ENCODE assay signal across 21 cellular contexts in the genomic region with DNA sequence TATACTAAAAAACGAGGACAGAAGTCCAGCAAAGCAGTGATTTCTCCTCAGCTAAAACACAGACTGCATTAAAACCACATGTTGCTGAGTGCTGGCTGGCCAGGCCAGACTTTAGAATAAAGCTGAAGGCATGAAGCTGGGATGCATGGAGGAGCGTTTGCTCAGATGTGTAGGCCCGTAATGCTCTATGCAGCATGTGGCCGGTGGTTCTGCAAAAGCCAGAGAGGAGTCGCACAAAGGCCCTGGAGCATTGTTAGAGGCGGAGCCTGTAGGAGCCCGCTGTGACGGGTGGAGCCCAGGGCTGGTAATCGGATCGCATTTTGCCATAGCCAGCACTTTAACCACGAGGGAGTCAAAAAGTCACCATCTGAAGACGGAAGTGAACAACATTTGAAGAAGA.
A peak's percentile ranks its signal among the peaks of the same experiment; 100 is the strongest.
DNase-seq lines count a peak whose midpoint lies in the region; ATAC-seq and TF ChIP-seq lines count a peak whose summit lies in the region.
"Had no signal": no experiment of that assay in that cellular context is flagged by ENCODE, and none has a peak within 500 bp of the region (broad histone marks: within the 10 kb centered on the region; RNA-seq: fewer than 3 reads in every experiment).

No MANE protein-coding gene starts in this region.

- intact Hi-C loops in vagina (cut with DNase I): no loop called here
- intact Hi-C loops in CD4-positive, alpha-beta T cell (cut with DNase I, micrococcal nuclease): no loop called here

- H3K9me3 ChIP-seq in endodermal cell (ENCODE audit: control insufficient read depth, low read length) (no peaks in the 10 kb centered on the region), vagina (no peaks in the 10 kb centered on the region)
- no peaks in the 10 kb centered on the region for H3K9me3 ChIP-seq in CD4-positive, alpha-beta T cell (ENCODE audit: control insufficient read depth, low read length)
- H3K9me3 ChIP-seq: body of pancreas, upper lobe of right lung had no signal

- no peaks in the 10 kb centered on the region for H3K9me3 Mint-ChIP-seq in endodermal cell
- H3K9me3 Mint-ChIP-seq in stimulated activated memory B cell treated with anti-CD40 and anti-IgM and Interleukin-4, amounts not matched to agents 10 μg/mL and 1 μg/mL and 100 μg/mL, for 72 hours: peaks cover 6% of the 10 kb centered on the region
- no peaks in the 10 kb centered on the region for H3K9me3 Mint-ChIP-seq in CD4-positive, alpha-beta T cell
- H3K9me3 Mint-ChIP-seq: memory B cell; natural killer cell treated with Interleukin-12 subunit alpha and Interleukin-12 subunit beta and Interleukin-15 and Interleukin-18, amount 100 ng/mL, for 72 hours had no signal

- TF ChIP-seq POLR2A in vagina (IDR thresholded peaks at IDR 0.05): no peak

- no peaks in the 10 kb centered on the region for H3K4me1 ChIP-seq in endodermal cell (ENCODE audit: control insufficient read depth, insufficient read depth, low read length)
- peaks cover 4% of the 10 kb centered on the region for H3K4me1 ChIP-seq in vagina

- no peak overlapping the region for H3K27ac Mint-ChIP-seq in endodermal cell
- no peak overlapping the region for H3K27ac Mint-ChIP-seq in stimulated activated memory B cell treated with anti-CD40 and anti-IgM and Interleukin-4, amounts not matched to agents 10 μg/mL and 1 μg/mL and 100 μg/mL, for 72 hours
- no peak overlapping the region for H3K27ac Mint-ChIP-seq in CD4-positive, alpha-beta T cell
- H3K27ac Mint-ChIP-seq: activated naive CD8-positive, alpha-beta T cell; CD14-positive monocyte; memory B cell; natural killer cell treated with Interleukin-12 subunit alpha and Interleukin-12 subunit beta and Interleukin-15 and Interleukin-18, amount 100 ng/mL, for 72 hours had no signal

- H3K4me3 ChIP-seq in endodermal cell (ENCODE audit: low read length) (no peak overlapping the region), vagina (no peak overlapping the region)
- H3K4me3 ChIP-seq: body of pancreas, upper lobe of right lung had no signal

- H3K4me1 Mint-ChIP-seq in endodermal cell: no peaks in the 10 kb centered on the region
- no peaks in the 10 kb centered on the region for H3K4me1 Mint-ChIP-seq in stimulated activated memory B cell treated with anti-CD40 and anti-IgM and Interleukin-4, amounts not matched to agents 10 μg/mL and 1 μg/mL and 100 μg/mL, for 72 hours
- no peaks in the 10 kb centered on the region for H3K4me1 Mint-ChIP-seq in CD4-positive, alpha-beta T cell (ENCODE audit: low read depth)
- H3K4me1 Mint-ChIP-seq: CD14-positive monocyte, memory B cell had no signal

- H3K36me3 ChIP-seq in endodermal cell (ENCODE audit: control insufficient read depth, insufficient read depth, low read length): no peaks in the 10 kb centered on the region
- no peaks in the 10 kb centered on the region for H3K36me3 ChIP-seq in vagina
- H3K36me3 ChIP-seq: upper lobe of right lung had no signal

- CTCF ChIA-PET in CD4-positive, alpha-beta T cell (lab: Charles Lee): no interaction called here

- 73 to 85% methylated on average over 11 to 12 of the region's 12 CpGs for WGBS in endodermal cell (ENCODE audit: insufficient coverage in 1 of 2, insufficient read length in 1 of 2), 2 experiments

- no peak for ATAC-seq in stimulated activated memory B cell treated with anti-CD40 and anti-IgM and Interleukin-4, amounts not matched to agents 10 μg/mL and 1 μg/mL and 100 μg/mL, for 72 hours
- no peak for ATAC-seq in CD4-positive, alpha-beta T cell (ENCODE audit: poor library complexity)
- ATAC-seq: body of pancreas; natural killer cell treated with Interleukin-12 subunit alpha and Interleukin-12 subunit beta and Interleukin-15 and Interleukin-18, amount 100 ng/mL, for 72 hours; Panc1; upper lobe of right lung had no signal

- no peaks in the 10 kb centered on the region for H3K27me3 ChIP-seq in endodermal cell (ENCODE audit: control insufficient read depth, insufficient read depth, low read length, poor library complexity, severe bottlenecking)
- no peaks in the 10 kb centered on the region for H3K27me3 ChIP-seq in vagina
- no peaks in the 10 kb centered on the region for H3K27me3 ChIP-seq in CD4-positive, alpha-beta T cell (ENCODE audit: control insufficient read depth, insufficient read depth, low read length)
- H3K27me3 ChIP-seq: body of pancreas, upper lobe of right lung had no signal

- H3K9ac ChIP-seq in endodermal cell (ENCODE audit: extremely low read depth, low read length, poor library complexity, severe bottlenecking): no peak overlapping the region

- TF ChIP-seq CTCF in endodermal cell (conservative IDR thresholded peaks at IDR 0.05) (no peak), vagina (IDR thresholded peaks at IDR 0.05) (no peak)
- TF ChIP-seq CTCF in CD4-positive, alpha-beta T cell (IDR thresholded peaks at IDR 0.05): no peak

- no peaks in the 10 kb centered on the region for H3K36me3 Mint-ChIP-seq in endodermal cell (ENCODE audit: low read depth)
- no peaks in the 10 kb centered on the region for H3K36me3 Mint-ChIP-seq in stimulated activated memory B cell treated with anti-CD40 and anti-IgM and Interleukin-4, amounts not matched to agents 10 μg/mL and 1 μg/mL and 100 μg/mL, for 72 hours
- no peaks in the 10 kb centered on the region for H3K36me3 Mint-ChIP-seq in CD4-positive, alpha-beta T cell (ENCODE audit: low read depth)
- H3K36me3 Mint-ChIP-seq: activated naive CD8-positive, alpha-beta T cell; CD14-positive monocyte; memory B cell; natural killer cell treated with Interleukin-12 subunit alpha and Interleukin-12 subunit beta and Interleukin-15 and Interleukin-18, amount 100 ng/mL, for 72 hours had no signal

- H3K27me3 Mint-ChIP-seq in endodermal cell (ENCODE audit: insufficient read depth): peaks cover 3% of the 10 kb centered on the region
- peaks cover 15% of the 10 kb centered on the region for H3K27me3 Mint-ChIP-seq in stimulated activated memory B cell treated with anti-CD40 and anti-IgM and Interleukin-4, amounts not matched to agents 10 μg/mL and 1 μg/mL and 100 μg/mL, for 72 hours
- no peaks in the 10 kb centered on the region for H3K27me3 Mint-ChIP-seq in CD4-positive, alpha-beta T cell

- no peak overlapping the region for H3K4me3 Mint-ChIP-seq in endodermal cell
- no peak overlapping the region for H3K4me3 Mint-ChIP-seq in stimulated activated memory B cell treated with anti-CD40 and anti-IgM and Interleukin-4, amounts not matched to agents 10 μg/mL and 1 μg/mL and 100 μg/mL, for 72 hours
- H3K4me3 Mint-ChIP-seq in CD4-positive, alpha-beta T cell: no peak overlapping the region
- H3K4me3 Mint-ChIP-seq: activated naive CD8-positive, alpha-beta T cell; CD14-positive monocyte; memory B cell; natural killer cell treated with Interleukin-12 subunit alpha and Interleukin-12 subunit beta and Interleukin-15 and Interleukin-18, amount 100 ng/mL, for 72 hours had no signal

- peak; percentile 22 for DNase-seq in NCI-H748 (lab: John Stamatoyannopoulos, UW; ENCODE audit: unreplicated experiment)
- no peak for DNase-seq in NCI-H748 treated with DMSO at 0.1 percent for 48 hours (lab: John Stamatoyannopoulos, UW)
- peak; percentile 63 for DNase-seq in endodermal cell
- DNase-seq in left kidney (ENCODE audit: low read depth, low spot score): peak; percentile 77
- DNase-seq in vagina (ENCODE audit: extremely low spot score in 2 of 2): no peak
- no peak for DNase-seq in CD4-positive, alpha-beta T cell
- DNase-seq in SHP77 (lab: John Stamatoyannopoulos, UW): no peak
- DNase-seq: activated CD4-positive, alpha-beta T cell treated with anti-CD3 and anti-CD28 coated beads, Interleukin-2, amount 50 U/mL, for 4 hours; body of pancreas; DMS79; HCEC 1CT; NCI-H1694; NCI-H82; stimulated activated naive CD4-positive, alpha-beta T cell treated with Interleukin-2 at 50 U/mL for 16 hours; upper lobe of right lung had no signal

- POLR2A ChIA-PET in CD4-positive, alpha-beta T cell (lab: Charles Lee): no interaction called here

- H3K27ac ChIP-seq in endodermal cell (ENCODE audit: low read depth, low read length): no peak overlapping the region
- peak overlapping the region; percentile 20 for H3K27ac ChIP-seq in vagina
- H3K27ac ChIP-seq in CD4-positive, alpha-beta T cell (ENCODE audit: low read depth, low read length): no peak overlapping the region
- H3K27ac ChIP-seq: body of pancreas, upper lobe of right lung had no signal

Comparison
In these comparisons a context has a peak if more than half of its experiments do, and no peak if none do; other contexts are left out.
1. DNase-seq: peak in NCI-H748 (single experiment), endodermal cell (single experiment) and left kidney (single experiment); none in NCI-H748 treated with DMSO at 0.1 percent for 48 hours (single experiment), vagina (0 of 2), CD4-positive, alpha-beta T cell (0 of 10) and SHP77 (0 of 2).